In genomic region chr2:99430614-99431258, GRCh38 we compare ENCODE assay signal across 11 cellular contexts. TPM values are rescaled to one million over a fixed set of nuclear protein-coding genes. Genes with fewer than 3 reads are reported as not detected.
DNase-seq lines count a peak whose midpoint lies in the region; TF ChIP-seq lines count a peak whose summit lies in the region.
"Had no signal": no experiment of that assay in that cellular context is flagged by ENCODE, and none has a peak within 500 bp of the region (broad histone marks: within the 10 kb centered on the region; RNA-seq: fewer than 3 reads in every experiment).

No MANE protein-coding gene starts in this region.

- TF ChIP-seq CTCF in HEK293 (tag by site-specific recombination; IDR thresholded peaks at IDR 0.05): no peak
- no peak for TF ChIP-seq CTCF in osteoblast (IDR thresholded peaks at IDR 0.05; ENCODE audit: extremely low read depth, low read depth, low read length)
- no peak for TF ChIP-seq CTCF in GM13977 (IDR thresholded peaks at IDR 0.05; ENCODE audit: extremely low read depth, insufficient read depth, missing control alignments)

- CTCF ChIA-PET in CD4-positive, alpha-beta memory T cell (lab: Charles Lee; ENCODE audit: partially characterized antibody): interaction anchor here (1.7 kb wide), 1 partner anchor 59 kb away, joined by 3 read pairs; the partner anchor contains the start of gene REV1
- CTCF ChIA-PET in HEK293 (lab: Yijun Ruan, JAX): interaction anchor here (1.0 kb wide), 1 partner anchor 60 kb away, joined by 5 read pairs; no protein-coding TSS in a partner anchor

- peaks cover 5% of the 10 kb centered on the region for H3K36me3 ChIP-seq in CD4-positive, alpha-beta memory T cell (ENCODE audit: insufficient read depth, low read length)
- H3K36me3 ChIP-seq in HEK293 (ENCODE audit: control insufficient read depth in 2 of 2, insufficient read depth in 1 of 2, low read length in 2 of 2) (peaks cover 29 to 58% of the 10 kb centered on the region in 2 experiments), osteoblast (ENCODE audit: insufficient read depth, low read length) (peaks cover 13% of the 10 kb centered on the region)

- H3K27ac ChIP-seq in CD4-positive, alpha-beta memory T cell (ENCODE audit: low read depth, low read length): no peak overlapping the region
- no peak overlapping the region for H3K27ac ChIP-seq in HEK293 (ENCODE audit: extremely low read depth, low read depth, low read length)
- H3K27ac ChIP-seq in osteoblast (ENCODE audit: low read depth, low read length): no peak overlapping the region

- peaks cover 28 to 54% of the 10 kb centered on the region in 2 donors for H3K36me3 Mint-ChIP-seq in CD4-positive, alpha-beta memory T cell

- in situ Hi-C loops in GM13977 (cut with MboI; ENCODE audit: low pct_unique_long_range_greater_than_20kb, low sequenced_read_pairs, unreplicated experiment): no loop called here

- DNase-seq in CD4-positive, alpha-beta memory T cell: no peak
- DNase-seq in cerebellum (ENCODE audit: low spot score) (peak; percentile 27), osteoblast (ENCODE audit: insufficient read length, low spot score, missing footprints) (peak; percentile 72), NCI-H1092 treated with DMSO at 0.1 percent for 48 hours (lab: John Stamatoyannopoulos, UW) (no peak), NCI-H69 (lab: John Stamatoyannopoulos, UW) (no peak), GM13977 (ENCODE audit: low spot score) (no peak)
- DNase-seq: gastrocnemius medialis; NCI-H1694; stimulated activated naive CD4-positive, alpha-beta T cell treated with Interleukin-2 at 50 U/mL for 16 hours had no signal

- peaks cover 0 to 2% (median 0%) of the 10 kb centered on the region in 8 donors for H3K9me3 Mint-ChIP-seq in CD4-positive, alpha-beta memory T cell

- H3K4me3 Mint-ChIP-seq in CD4-positive, alpha-beta memory T cell: no peak overlapping the region

- no peaks in the 10 kb centered on the region for H3K27me3 Mint-ChIP-seq in CD4-positive, alpha-beta memory T cell

- H3K4me1 Mint-ChIP-seq in CD4-positive, alpha-beta memory T cell: peaks cover 8 to 22% (median 16%) of the 10 kb centered on the region in 4 donors

- H2AFZ ChIP-seq in osteoblast (ENCODE audit: low read length): no peak overlapping the region

- H3K27ac Mint-ChIP-seq in CD4-positive, alpha-beta memory T cell: peak overlapping the region in 6 of 7 donors; percentile 11 to 62 (median 24)

- peaks cover 12% of the 10 kb centered on the region for H4K20me1 ChIP-seq in osteoblast (ENCODE audit: insufficient read depth, low read length)

- H3K9me3 ChIP-seq in CD4-positive, alpha-beta memory T cell (ENCODE audit: control insufficient read depth in 1 of 2, low read length in 2 of 2): no peaks in the 10 kb centered on the region
- H3K9me3 ChIP-seq in HEK293 (ENCODE audit: control insufficient read depth, insufficient read depth, low read depth, low read length) (no peaks in the 10 kb centered on the region), osteoblast (ENCODE audit: low read depth, low read length) (no peaks in the 10 kb centered on the region)
- H3K9me3 ChIP-seq: gastrocnemius medialis had no signal

- POLR2A ChIA-PET in CD4-positive, alpha-beta memory T cell (lab: Charles Lee; ENCODE audit: partially characterized antibody): interaction anchor here (0.7 kb wide), 1 partner anchor 13 kb away, joined by 3 read pairs; no protein-coding TSS in a partner anchor
- POLR2A ChIA-PET in HEK293 (lab: Yijun Ruan, JAX): no interaction called here

- peak overlapping the region; percentile 20 for H3K4me2 ChIP-seq in osteoblast (ENCODE audit: insufficient read depth, low read length)

- no peaks in the 10 kb centered on the region for H3K27me3 ChIP-seq in CD4-positive, alpha-beta memory T cell (ENCODE audit: insufficient read depth, low read length)
- no peaks in the 10 kb centered on the region for H3K27me3 ChIP-seq in osteoblast (ENCODE audit: insufficient read depth, low read length)
- H3K27me3 ChIP-seq: gastrocnemius medialis had no signal

- peaks cover 7% of the 10 kb centered on the region for H3K4me1 ChIP-seq in CD4-positive, alpha-beta memory T cell (ENCODE audit: insufficient read depth, low read length)
- H3K4me1 ChIP-seq in HEK293 (ENCODE audit: control insufficient read depth, insufficient read depth, low read length) (no peaks in the 10 kb centered on the region), osteoblast (ENCODE audit: insufficient read depth, low read length) (peaks cover 13% of the 10 kb centered on the region)
- H3K4me1 ChIP-seq: gastrocnemius medialis had no signal

- no peak overlapping the region for H3K4me3 ChIP-seq in CD4-positive, alpha-beta memory T cell (ENCODE audit: low read length in 2 of 2)
- H3K4me3 ChIP-seq in HEK293 (ENCODE audit: low read depth, low read length) (no peak overlapping the region), osteoblast (ENCODE audit: insufficient read depth, low read length) (no peak overlapping the region)
- H3K4me3 ChIP-seq: gastrocnemius medialis, lung had no signal

- intact Hi-C loops in CD4-positive, alpha-beta memory T cell (cut with micrococcal nuclease): no loop called here

- peaks cover 11% of the 10 kb centered on the region for H3K79me2 ChIP-seq in osteoblast (ENCODE audit: insufficient read depth, low read length)

TF ChIP-seq in HEK293, 187 proteins besides CTCF, POLR2A, EP300 and RAD21:
- no peak for TF ChIP-seq ZNF621 (tag by site-specific recombination; IDR thresholded peaks at IDR 0.05)
- peak; percentile 68; the same call in 1 of the 2 replicates for TF ChIP-seq PRDM6 (tag by site-specific recombination; IDR thresholded peaks at IDR 0.05)
- TF ChIP-seq ZNF639 (tag by site-specific recombination; IDR thresholded peaks at IDR 0.05): no peak
- peak; percentile 76; the same call in 1 of the 2 replicates for TF ChIP-seq BCL11A (tag by site-specific recombination; IDR thresholded peaks at IDR 0.05; ENCODE audit: low read depth)
- TF ChIP-seq SP3 (tag by site-specific recombination; IDR thresholded peaks at IDR 0.05): no peak
- TF ChIP-seq RBAK (tag by site-specific recombination; IDR thresholded peaks at IDR 0.05): no peak
- TF ChIP-seq KLF7 (tag by site-specific recombination; IDR thresholded peaks at IDR 0.05; ENCODE audit: borderline replicate concordance): no peak
- TF ChIP-seq ZBTB21 (tag by site-specific recombination; IDR thresholded peaks at IDR 0.05): no peak
- no peak for TF ChIP-seq ZNF747 (tag by site-specific recombination; IDR thresholded peaks at IDR 0.05)

RNA-seq across cellular contexts. Expression of gene REV1, which starts 59.1 kb away (rescaled TPM):
- total RNA-seq in CD4-positive, alpha-beta memory T cell: 10 to 100 TPM; 60.1 to 62.0 TPM
- 10 to 100 TPM; 17.0 to 22.3 TPM for polyA plus RNA-seq in CD4-positive, alpha-beta memory T cell
- total RNA-seq in cerebellum: 99.2 TPM
- 37.3 and 41.0 TPM in 2 replicates for total RNA-seq in osteoblast

Comparison
In these comparisons a context has a peak if more than half of its experiments do, and no peak if none do; other contexts are left out.
1. DNase-seq: peak in cerebellum (single experiment) and osteoblast (single experiment); none in CD4-positive, alpha-beta memory T cell (0 of 5), NCI-H1092 treated with DMSO at 0.1 percent for 48 hours (single experiment), NCI-H69 (single experiment) and GM13977 (single experiment).